ENCODE assay signal across 2 cellular contexts in the genomic region with DNA sequence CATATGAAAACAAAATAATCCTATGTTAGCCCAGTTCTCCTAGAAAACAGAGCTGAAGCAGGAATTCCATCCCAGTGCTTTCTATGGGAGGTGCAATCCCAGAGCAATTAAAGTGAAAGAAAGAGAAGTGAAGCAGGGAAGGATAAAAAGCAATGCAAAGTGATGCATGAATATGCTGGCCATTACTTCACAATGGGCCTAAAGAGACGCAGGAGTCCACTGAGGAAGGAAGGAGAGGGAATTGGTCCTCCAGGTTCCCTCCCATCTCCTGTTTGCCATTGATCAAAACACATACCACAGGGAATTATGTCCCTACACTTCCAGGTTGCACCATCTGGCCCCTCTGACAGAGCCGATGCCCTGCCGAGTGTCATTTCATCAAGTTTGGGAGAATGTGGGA.
TF ChIP-seq lines count a peak whose summit lies in the region.

No MANE protein-coding gene starts in this region.

TF ChIP-seq in H1, 55 proteins besides CTCF, POLR2A, EP300 and RAD21 (continued from another document):
- TF ChIP-seq SP1 (IDR thresholded peaks at IDR 0.05; ENCODE audit: low read depth, low read length) = peak; percentile 64; the same call in 1 of the 2 replicates

TF ChIP-seq in neural cell, 6 proteins besides CTCF, POLR2A, EP300 and RAD21 (continued from another document):
- TF ChIP-seq REST (IDR thresholded peaks at IDR 0.05; ENCODE audit: borderline replicate concordance) = no peak
- no peak for TF ChIP-seq TAF1 (IDR thresholded peaks at IDR 0.05; ENCODE audit: low read depth)
- no peak for TF ChIP-seq EZH2 (IDR thresholded peaks at IDR 0.05; ENCODE audit: borderline replicate concordance, insufficient read depth, low read length, poor library complexity, severe bottlenecking)
- TF ChIP-seq SMC3 (conservative IDR thresholded peaks at IDR 0.05; ENCODE audit: poor library complexity) = no peak
